10 cellular contexts compared by ENCODE assay signal in the genomic region with DNA sequence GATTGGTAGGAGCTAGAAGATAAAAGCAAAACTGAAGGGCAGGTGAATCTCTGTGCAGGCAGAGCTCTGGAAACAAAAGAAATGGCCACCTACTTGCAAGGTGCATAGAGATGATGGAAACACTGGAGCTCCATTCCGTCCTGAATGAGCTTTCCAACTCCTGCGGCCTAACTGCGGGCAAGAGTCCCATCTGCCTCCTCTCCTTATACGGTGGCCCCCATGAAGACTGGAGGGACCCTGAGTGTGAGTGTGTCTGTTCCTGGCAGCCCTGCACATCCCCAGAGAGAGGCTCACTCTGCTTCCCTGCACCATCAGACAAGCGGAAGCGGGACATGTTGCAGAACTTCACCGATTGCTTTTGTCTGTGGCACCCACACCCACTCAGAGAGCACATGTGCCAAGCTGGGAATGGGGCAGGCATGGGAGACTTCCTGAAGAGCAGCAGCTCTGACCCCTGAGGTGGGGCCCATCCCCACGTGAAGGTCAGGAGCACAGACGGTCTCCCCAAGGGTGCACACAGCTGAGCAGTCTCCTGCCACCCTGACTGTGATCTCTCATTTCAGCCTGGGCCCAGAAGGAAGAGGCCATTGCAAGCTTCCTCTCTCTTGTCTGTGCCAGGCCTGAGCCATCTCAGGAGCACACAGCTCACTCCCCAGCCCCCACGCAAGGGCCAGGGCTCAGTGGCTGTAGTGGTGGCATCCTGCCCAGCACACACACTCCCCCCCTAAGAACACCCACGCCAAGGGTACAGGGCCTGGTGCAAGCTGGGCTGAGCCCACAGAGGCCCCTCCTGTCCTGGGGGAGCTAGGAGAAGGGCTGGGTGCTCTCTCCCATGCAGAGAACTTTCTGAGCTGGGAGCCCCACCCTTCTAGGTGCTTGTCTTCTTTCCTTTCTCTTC.
A peak's percentile ranks its signal among the peaks of the same experiment; 100 is the strongest.
DNase-seq lines count a peak whose midpoint lies in the region; ATAC-seq and TF ChIP-seq lines count a peak whose summit lies in the region.
"Had no signal": no experiment of that assay in that cellular context is flagged by ENCODE, and none has a peak within 500 bp of the region (broad histone marks: within the 10 kb centered on the region; RNA-seq: fewer than 3 reads in every experiment).

No MANE protein-coding gene starts in this region.

- H3K4me3 Mint-ChIP-seq in MCF 10A (ENCODE audit: unreplicated experiment) = no peak overlapping the region
- H3K4me3 Mint-ChIP-seq in neural progenitor cell = no peak overlapping the region
- H3K4me3 Mint-ChIP-seq: activated B cell treated with CpG ODN at 0.5 μM for 24 hours had no signal

- H3K79me2 ChIP-seq in mammary epithelial cell (ENCODE audit: insufficient read depth, low read length) (no peaks in the 10 kb centered on the region), neural progenitor cell (ENCODE audit: low read depth) (no peaks in the 10 kb centered on the region)

- H3K4me3 ChIP-seq in mammary epithelial cell (replicated peaks in 1 of 3; ENCODE audit: insufficient read depth in 1 of 3, low read depth in 2 of 3, low read length in 3 of 3) (no peak overlapping the region), neural progenitor cell (no peak overlapping the region), uterus (no peak overlapping the region)

- no peak for TF ChIP-seq POLR2A in uterus (IDR thresholded peaks at IDR 0.05)

- H3K9me3 ChIP-seq in mammary epithelial cell (replicated peaks; ENCODE audit: insufficient read depth, low read length) = no peaks in the 10 kb centered on the region
- no peaks in the 10 kb centered on the region for H3K9me3 ChIP-seq in neural progenitor cell (ENCODE audit: low read depth)
- H3K9me3 ChIP-seq in uterus = no peaks in the 10 kb centered on the region

- TF ChIP-seq CTCF in MCF 10A (IDR thresholded peaks at IDR 0.05; ENCODE audit: unreplicated experiment) = no peak
- no peak for TF ChIP-seq CTCF in mammary epithelial cell (conservative IDR thresholded peaks at IDR 0.05 in 1 of 2, IDR thresholded peaks at IDR 0.05 in 1 of 2; ENCODE audit: extremely low read depth in 1 of 2, insufficient read depth in 1 of 2, low read depth in 1 of 2, low read length in 2 of 2)
- TF ChIP-seq CTCF in neural progenitor cell (IDR thresholded peaks at IDR 0.05) = no peak
- TF ChIP-seq CTCF in uterus (IDR thresholded peaks at IDR 0.05) = no peak

- intact Hi-C loops in MCF 10A (cut with micrococcal nuclease) (no loop called here), mammary epithelial cell (cut with micrococcal nuclease) (no loop called here), Right ventricle myocardium superior (cut with DNase I) (no loop called here), uterus (cut with DNase I; ENCODE audit: low total_unique reads) (no loop called here)

- H3K27ac Mint-ChIP-seq in MCF 10A (ENCODE audit: low read depth, unreplicated experiment) (peak overlapping the region; percentile 85), neural progenitor cell (peak overlapping the region; percentile 97)
- H3K27ac Mint-ChIP-seq: activated B cell treated with CpG ODN at 0.5 μM for 24 hours had no signal

- CTCF ChIA-PET in MCF 10A (lab: Yijun Ruan, JAX) (interaction anchor here (0.6 to 1.0 kb wide), 3 partner anchors 15 to 243 kb away, joined by 3 read pairs; no protein-coding TSS in a partner anchor), mammary epithelial cell (lab: Charles Lee; ENCODE audit: low non-redundant PET) (no interaction called here)

- H3K4me2 ChIP-seq in mammary epithelial cell (ENCODE audit: insufficient read depth, low read depth, low read length) (no peak overlapping the region), neural progenitor cell (no peak overlapping the region)

- H3K27me3 ChIP-seq in mammary epithelial cell (ENCODE audit: insufficient read depth, low read length) (no peaks in the 10 kb centered on the region), neural progenitor cell (no peaks in the 10 kb centered on the region), uterus (no peaks in the 10 kb centered on the region)

- H4K20me1 ChIP-seq in mammary epithelial cell (ENCODE audit: insufficient read depth, low read length) = no peaks in the 10 kb centered on the region
- no peaks in the 10 kb centered on the region for H4K20me1 ChIP-seq in neural progenitor cell (ENCODE audit: low read depth)

- no peaks in the 10 kb centered on the region for H3K36me3 ChIP-seq in mammary epithelial cell (ENCODE audit: insufficient read depth, low read length)
- no peaks in the 10 kb centered on the region for H3K36me3 ChIP-seq in neural progenitor cell
- H3K36me3 ChIP-seq in uterus = no peaks in the 10 kb centered on the region

- H3K4me1 Mint-ChIP-seq in MCF 10A (ENCODE audit: insufficient read depth, unreplicated experiment) = peaks cover 37% of the 10 kb centered on the region
- peaks cover 45% of the 10 kb centered on the region for H3K4me1 Mint-ChIP-seq in neural progenitor cell

- peaks cover 25% of the 10 kb centered on the region for H3K36me3 Mint-ChIP-seq in MCF 10A (ENCODE audit: insufficient read depth, unreplicated experiment)
- H3K36me3 Mint-ChIP-seq in neural progenitor cell = no peaks in the 10 kb centered on the region

- H3K4me1 ChIP-seq in mammary epithelial cell (ENCODE audit: insufficient read depth, low read length) (peaks cover 35% of the 10 kb centered on the region), neural progenitor cell (peaks cover 10% of the 10 kb centered on the region), uterus (peaks cover 12 to 27% of the 10 kb centered on the region in 2 donors)

- WGBS in mammary epithelial cell (ENCODE audit: low coverage, missing lambda C conversion rate) = 84% methylated on average over 8 of the region's 11 CpGs

- POLR2A ChIA-PET in MCF 10A (lab: Yijun Ruan, JAX) = no interaction called here

- ATAC-seq in Right ventricle myocardium superior (ENCODE audit: poor library complexity) = peak; percentile 21
- no peak for ATAC-seq in HG03039 (IDR thresholded peaks at IDR 0.05; ENCODE audit: unreplicated experiment)

- H3K9ac ChIP-seq in mammary epithelial cell (ENCODE audit: insufficient read depth, low read length) = no peak overlapping the region
- H3K9ac ChIP-seq in neural progenitor cell = no peak overlapping the region

- no TSS peak for BruUV-seq in MCF 10A (replicated peaks; lab: Mats Ljungman, UMichigan)
- BruUV-seq in mammary epithelial cell (replicated peaks; lab: Mats Ljungman, UMichigan) = no TSS peak

- dilution Hi-C loops in mammary epithelial cell (cut with HindIII; ENCODE audit: low sequenced_read_pairs) = no loop called here

- in situ Hi-C loops in mammary epithelial cell (cut with MboI; ENCODE audit: low sequenced_read_pairs in 2 of 2) = no loop called here

- H2AFZ ChIP-seq in mammary epithelial cell (ENCODE audit: low read depth, low read length) (no peak overlapping the region), neural progenitor cell (replicated peaks) (no peak overlapping the region)

- DNase-seq in MCF 10A (ENCODE audit: unreplicated experiment) (no peak), mammary epithelial cell (no peak), Right ventricle myocardium superior (no peak), neural progenitor cell (ENCODE audit: low spot score) (no peak), uterus (no peak), 8988T (no peak)
- no peak for DNase-seq in stimulated activated CD4-positive, alpha-beta T cell treated with anti-CD3 and anti-CD28 coated beads, Interleukin-15, amount 100 ng/mL, for 24 hours
- DNase-seq: activated B cell treated with CpG ODN at 0.5 μM for 24 hours; activated effector memory CD4-positive, alpha-beta T cell treated with anti-CD3 and anti-CD28 coated beads, Interleukin-2, amount 50 U/mL, for 16 hours had no signal

- H3K27ac ChIP-seq in mammary epithelial cell (ENCODE audit: insufficient read depth, low read depth, low read length) (no peak overlapping the region), neural progenitor cell (no peak overlapping the region), uterus (peak overlapping the region; percentile 57 to 60)

- H3K9me3 Mint-ChIP-seq in MCF 10A (ENCODE audit: unreplicated experiment) (no peaks in the 10 kb centered on the region), neural progenitor cell (no peaks in the 10 kb centered on the region)
- H3K9me3 Mint-ChIP-seq: activated B cell treated with CpG ODN at 0.5 μM for 24 hours had no signal

- H3K27me3 Mint-ChIP-seq in MCF 10A (ENCODE audit: insufficient read depth, unreplicated experiment) (no peaks in the 10 kb centered on the region), neural progenitor cell (ENCODE audit: insufficient read depth, low read depth) (peaks cover 12% of the 10 kb centered on the region)
- H3K27me3 Mint-ChIP-seq: activated B cell treated with CpG ODN at 0.5 μM for 24 hours had no signal

- H3F3A ChIP-seq in neural progenitor cell (ENCODE audit: low read depth) = no peaks in the 10 kb centered on the region

Comparison
In these comparisons a context has a peak if more than half of its experiments do, and no peak if none do; other contexts are left out.
1. H3K27ac ChIP-seq: peak in uterus (2 of 2); none in mammary epithelial cell (single experiment) and neural progenitor cell (single experiment).